ENCODE assay signal across 17 cellular contexts in genomic region chr9:34096751-34097150, GRCh38. TPM values are rescaled to one million over a fixed set of nuclear protein-coding genes. Genes with fewer than 3 reads are reported as not detected.
A peak's percentile ranks its signal among the peaks of the same experiment; 100 is the strongest.
DNase-seq lines count a peak whose midpoint lies in the region; ATAC-seq and TF ChIP-seq lines count a peak whose summit lies in the region.
"Had no signal": no experiment of that assay in that cellular context is flagged by ENCODE, and none has a peak within 500 bp of the region (broad histone marks: within the 10 kb centered on the region; RNA-seq: fewer than 3 reads in every experiment).

No MANE protein-coding gene starts in this region.

- H3K27ac Mint-ChIP-seq in neural crest cell (ENCODE audit: unreplicated experiment) = peak overlapping the region; percentile 43

- intact Hi-C loops in heart left ventricle (cut with DNase I) (loop anchor here in 2 of 10 donors (5.0 to 10.0 kb wide), 2 partner anchors 156 to 158 kb away; no protein-coding TSS in a partner anchor), cardiac septum (cut with DNase I) (no loop called here), OCI-LY7 (cut with micrococcal nuclease; ENCODE audit: unreplicated experiment) (no loop called here)

- DNase-seq in heart left ventricle (no peak), cardiac septum (ENCODE audit: low spot score) (no peak), Karpas-422 (no peak), OCI-LY7 (ENCODE audit: low spot score) (peak; percentile 33), neural crest cell (ENCODE audit: low read depth, low spot score) (no peak), hippocampal formation (lab: John Stamatoyannopoulos, UW) (no peak), HK-2 (ENCODE audit: unreplicated experiment) (no peak)
- DNase-seq: 8988T; AML-193; Calu3; CD4-positive, CD25-positive, alpha-beta regulatory T cell; DMS 273 treated with DMSO at 0.1 percent for 48 hours; DMS79 treated with DMSO at 0.1 percent for 48 hours; GDM1 had no signal

- H3K4me3 ChIP-seq in heart left ventricle = no peak overlapping the region
- peak overlapping the region; percentile 40; the same call in 1 of the 2 replicates for H3K4me3 ChIP-seq in Karpas-422 (ENCODE audit: low read length)
- H3K4me3 ChIP-seq in OCI-LY7 (ENCODE audit: low read depth, low read length, poor library complexity, severe bottlenecking) = peak overlapping the region; percentile 61
- H3K4me3 ChIP-seq: BLaER1 treated with 17β-estradiol and CSF1 and Interleukin-3, amounts not matched to agents 10 nM and 100 nM; HAP-1 had no signal

- H3K9me3 Mint-ChIP-seq in neural crest cell = no peaks in the 10 kb centered on the region
- H3K9me3 Mint-ChIP-seq: CD4-positive, CD25-positive, alpha-beta regulatory T cell had no signal

- H3K9ac ChIP-seq in Karpas-422 (ENCODE audit: low read length) = peak overlapping the region; percentile 50
- H3K9ac ChIP-seq: BLaER1 treated with 17β-estradiol and CSF1 and Interleukin-3, amounts not matched to agents 10 nM and 100 nM had no signal

- H2AFZ ChIP-seq in Karpas-422 (ENCODE audit: low read length) (no peak overlapping the region), OCI-LY7 (ENCODE audit: low read length) (no peak overlapping the region)

- H3K27me3 ChIP-seq in heart left ventricle (no peaks in the 10 kb centered on the region), Karpas-422 (ENCODE audit: low read length) (no peaks in the 10 kb centered on the region)
- H3K27me3 ChIP-seq: BLaER1 treated with 17β-estradiol and CSF1 and Interleukin-3, amounts not matched to agents 10 nM and 100 nM had no signal

- no peaks in the 10 kb centered on the region for H3K4me1 Mint-ChIP-seq in neural crest cell

- peaks cover 0 to 13% (median 0%) of the 10 kb centered on the region in 12 donors for H3K4me1 ChIP-seq in heart left ventricle
- H3K4me1 ChIP-seq in Karpas-422 (ENCODE audit: low read length) = peaks cover 53% of the 10 kb centered on the region
- H3K4me1 ChIP-seq in OCI-LY7 (ENCODE audit: insufficient read depth, low read length, poor library complexity, severe bottlenecking) = peaks cover 63% of the 10 kb centered on the region
- H3K4me1 ChIP-seq: HAP-1 had no signal

- H3K36me3 ChIP-seq in heart left ventricle (peaks cover 0 to 100% (median 92%) of the 10 kb centered on the region in 9 donors), Karpas-422 (ENCODE audit: insufficient read depth, low read length) (peaks cover 36% of the 10 kb centered on the region), OCI-LY7 (ENCODE audit: insufficient read depth, low read length) (peaks cover 55% of the 10 kb centered on the region)

- no peak overlapping the region for H3K4me3 Mint-ChIP-seq in neural crest cell
- H3K4me3 Mint-ChIP-seq: CD4-positive, CD25-positive, alpha-beta regulatory T cell had no signal

- H4K20me1 ChIP-seq in Karpas-422 (ENCODE audit: insufficient read depth, low read depth, low read length) (no peaks in the 10 kb centered on the region; the same call in 1 of the 2 replicates), OCI-LY7 (ENCODE audit: insufficient read depth, low read length) (no peaks in the 10 kb centered on the region)

- CTCF ChIA-PET in OCI-LY7 (lab: Charles Lee; ENCODE audit: unreplicated experiment) = no interaction called here

- H3K9me3 ChIP-seq in heart left ventricle (no peaks in the 10 kb centered on the region), Karpas-422 (ENCODE audit: low read length) (no peaks in the 10 kb centered on the region), OCI-LY7 (ENCODE audit: low read length) (no peaks in the 10 kb centered on the region)
- H3K9me3 ChIP-seq: BLaER1 treated with 17β-estradiol and CSF1 and Interleukin-3, amounts not matched to agents 10 nM and 100 nM; HAP-1 had no signal

- H3K79me2 ChIP-seq in Karpas-422 (ENCODE audit: low read length) (peaks cover 21% of the 10 kb centered on the region), OCI-LY7 (ENCODE audit: insufficient read depth, low read depth, low read length) (no peaks in the 10 kb centered on the region; the same call in 1 of the 2 replicates)

- no peaks in the 10 kb centered on the region for H3K27me3 Mint-ChIP-seq in neural crest cell (ENCODE audit: low read depth)
- H3K27me3 Mint-ChIP-seq: CD4-positive, CD25-positive, alpha-beta regulatory T cell had no signal

- H3K9me2 ChIP-seq in Karpas-422 (replicated peaks; ENCODE audit: insufficient read depth, low read length) = no peaks in the 10 kb centered on the region
- H3K9me2 ChIP-seq in OCI-LY7 (ENCODE audit: insufficient read depth, low read length) = no peaks in the 10 kb centered on the region

- ATAC-seq in heart left ventricle = peak; percentile 46 to 81 (median 62)

- H3K36me3 Mint-ChIP-seq in neural crest cell (ENCODE audit: low read depth) = peaks cover 8% of the 10 kb centered on the region

- BruUV-seq in OCI-LY7 (replicated peaks; lab: Mats Ljungman, UMichigan) = no TSS peak

- POLR2A ChIA-PET in OCI-LY7 (lab: Charles Lee) = interaction anchor here (0.6 to 1.3 kb wide), 3 partner anchors 13 to 62 kb away, joined by 3 read pairs; no protein-coding TSS in a partner anchor

- 49 to 65% (median 59%) methylated on average over 4 of the region's 4 CpGs for WGBS in heart left ventricle, 4 donors

- TF ChIP-seq CTCF in heart left ventricle (IDR thresholded peaks at IDR 0.05) = no peak
- no peak for TF ChIP-seq CTCF in OCI-LY7 (conservative IDR thresholded peaks at IDR 0.05; ENCODE audit: low read length)
- no peak for TF ChIP-seq CTCF in neural crest cell (conservative IDR thresholded peaks at IDR 0.05)

- no peak for TF ChIP-seq POLR2A in heart left ventricle (IDR thresholded peaks at IDR 0.05)

- H3K27ac ChIP-seq in heart left ventricle (peak overlapping the region in 8 of 12 donors; percentile 9 to 76 (median 43)), Karpas-422 (ENCODE audit: low read length) (peak overlapping the region; percentile 95), OCI-LY7 (ENCODE audit: low read depth, low read length, poor library complexity, severe bottlenecking) (peak overlapping the region; percentile 98)
- H3K27ac ChIP-seq: BLaER1 treated with 17β-estradiol and CSF1 and Interleukin-3, amounts not matched to agents 10 nM and 100 nM; HL-60 had no signal

- H3K4me2 ChIP-seq in Karpas-422 (ENCODE audit: low read depth, low read length, poor library complexity, severe bottlenecking) (peak overlapping the region; percentile 64), OCI-LY7 (ENCODE audit: low read length) (peak overlapping the region; percentile 92)
- H3K4me2 ChIP-seq: BLaER1 treated with 17β-estradiol and CSF1 and Interleukin-3, amounts not matched to agents 10 nM and 100 nM had no signal

RNA-seq across cellular contexts. Expression of gene DCAF12, which starts 29.7 kb away (rescaled TPM):
- total RNA-seq in heart left ventricle (10 to 100 TPM; 14.2 to 29.4 (median 16.7) TPM), cardiac septum (15.7 TPM), OCI-LY7 (2022) (70.5 and 83.5 TPM in 2 replicates), neural crest cell (52.6 and 54.1 TPM in 2 replicates)
- 10 to 100 TPM in 1 of 2 donors, 1 to 10 TPM in 1; 5.6 to 17.8 TPM for polyA plus RNA-seq in heart left ventricle
- total RNA-seq in Karpas-422 (2014; rRNA removed; shearing (Covaris generic); ENCODE audit: low replicate concordance) = 56.7 and 86.3 TPM in 2 replicates
- 21.9 and 31.7 TPM in 2 replicates for total RNA-seq in OCI-LY7 (2014; rRNA removed; shearing (Covaris generic))

RNA-seq across cellular contexts. Expression of gene UBAP2, which starts 48.1 kb away (rescaled TPM):
- total RNA-seq in heart left ventricle (10 to 100 TPM; 22.6 to 36.2 (median 30.7) TPM), cardiac septum (21.5 TPM), OCI-LY7 (2022) (63.9 and 65.5 TPM in 2 replicates), neural crest cell (60.7 and 62.7 TPM in 2 replicates)
- 10 to 100 TPM; 12.9 to 15.2 TPM for polyA plus RNA-seq in heart left ventricle
- total RNA-seq in Karpas-422 (2014; rRNA removed; shearing (Covaris generic); ENCODE audit: low replicate concordance) = 18.8 and 56.8 TPM in 2 replicates
- 19.0 and 28.5 TPM in 2 replicates for total RNA-seq in OCI-LY7 (2014; rRNA removed; shearing (Covaris generic))

Comparison
In these comparisons a context has a peak if more than half of its experiments do, and no peak if none do; other contexts are left out.
1. H3K27ac ChIP-seq: peak in every context shown above with its lines; median percentile 98 in OCI-LY7; 95 in Karpas-422; 43 in heart left ventricle.
2. H3K4me3 ChIP-seq: peak in Karpas-422 (single experiment) and OCI-LY7 (single experiment); none in heart left ventricle (0 of 12).